Comparison of ENCODE assay signal across 9 cellular contexts in genomic region chr10:119078422-119079179, GRCh38. TPM values are rescaled to one million over a fixed set of nuclear protein-coding genes. Genes with fewer than 3 reads are reported as not detected.
DNase-seq lines count a peak whose midpoint lies in the region; ATAC-seq and TF ChIP-seq lines count a peak whose summit lies in the region.
"Had no signal": no experiment of that assay in that cellular context is flagged by ENCODE, and none has a peak within 500 bp of the region (broad histone marks: within the 10 kb centered on the region; RNA-seq: fewer than 3 reads in every experiment).

No MANE protein-coding gene starts in this region.

- ATAC-seq in HG03097 (IDR thresholded peaks at IDR 0.05; ENCODE audit: low FRiP score, unreplicated experiment): no peak

- peak overlapping the region; percentile 100 for H3K4me3 Mint-ChIP-seq in T-helper 1 cell treated with Interleukin-12 subunit alpha and Interleukin-12 subunit beta and Interleukin-4 antibody, amounts not matched to agents 30 μg/mL and 1 μg/mL, for 36 hours
- H3K4me3 Mint-ChIP-seq in activated CD4-positive, alpha-beta memory T cell treated with anti-CD3 and anti-CD28 coated beads for 36 hours: peak overlapping the region; percentile 92

- no peak for DNase-seq in T-helper 1 cell
- DNase-seq in activated CD4-positive, alpha-beta memory T cell treated with anti-CD3 and anti-CD28 coated beads for 36 hours: no peak
- DNase-seq in stomach: no peak
- no peak for DNase-seq in activated CD4-positive, CD25-positive, alpha-beta regulatory T cell treated with anti-CD3 and anti-CD28 coated beads, Interleukin-2, amount 50 U/mL, for 72 hours
- DNase-seq in hepatic stellate cell (ENCODE audit: low spot score): no peak
- DNase-seq: KG1 had no signal

- no peak for TF ChIP-seq EP300 in stomach (IDR thresholded peaks at IDR 0.05)

- peak overlapping the region in 3 of 5 donors; percentile 98 to 100 (median 98) for H3K27ac ChIP-seq in stomach

- H3K36me3 ChIP-seq in stomach: peaks cover 0 to 8% (median under 1%) of the 10 kb centered on the region in 4 donors

- no peaks in the 10 kb centered on the region for H3K27me3 ChIP-seq in stomach

- POLR2A ChIA-PET in activated CD4-positive, alpha-beta memory T cell treated with anti-CD3 and anti-CD28 coated beads for 36 hours (lab: Charles Lee): interaction anchor here (1.6 to 2.2 kb wide), 2 partner anchors 26 to 60 kb away, joined by 3 to 12 read pairs; partner anchors contain the start of gene DENND10

- peak overlapping the region; percentile 96 for H3K27ac Mint-ChIP-seq in T-helper 1 cell treated with Interleukin-12 subunit alpha and Interleukin-12 subunit beta and Interleukin-4 antibody, amounts not matched to agents 30 μg/mL and 1 μg/mL, for 36 hours
- H3K27ac Mint-ChIP-seq in activated CD4-positive, alpha-beta memory T cell treated with anti-CD3 and anti-CD28 coated beads for 36 hours: peak overlapping the region; percentile 96

- CTCF ChIA-PET in activated CD4-positive, alpha-beta memory T cell treated with anti-CD3 and anti-CD28 coated beads for 36 hours (lab: Charles Lee): interaction anchor here (1.0 to 1.3 kb wide), 2 partner anchors 53 to 128 kb away, joined by 3 read pairs; partner anchors contain the start of gene GRK5

- intact Hi-C loops in activated CD4-positive, alpha-beta memory T cell treated with anti-CD3 and anti-CD28 coated beads for 36 hours (cut with micrococcal nuclease): loop anchor here (1.0 to 10.0 kb wide), 2 partner anchors 47 to 516 kb away; partner anchors contain the start of gene TIAL1
- intact Hi-C loops in stomach (cut with DNase I; ENCODE audit: low total_unique reads): no loop called here

- peaks cover 24 to 63% (median 46%) of the 10 kb centered on the region in 4 donors for H3K4me1 ChIP-seq in stomach

- peaks cover 28% of the 10 kb centered on the region for H3K36me3 Mint-ChIP-seq in T-helper 1 cell treated with Interleukin-12 subunit alpha and Interleukin-12 subunit beta and Interleukin-4 antibody, amounts not matched to agents 30 μg/mL and 1 μg/mL, for 36 hours (ENCODE audit: low read depth)
- H3K36me3 Mint-ChIP-seq in activated CD4-positive, alpha-beta memory T cell treated with anti-CD3 and anti-CD28 coated beads for 36 hours: peaks cover 40% of the 10 kb centered on the region

- no peaks in the 10 kb centered on the region for H3K27me3 Mint-ChIP-seq in T-helper 1 cell treated with Interleukin-12 subunit alpha and Interleukin-12 subunit beta and Interleukin-4 antibody, amounts not matched to agents 30 μg/mL and 1 μg/mL, for 36 hours (ENCODE audit: low read depth)
- no peaks in the 10 kb centered on the region for H3K27me3 Mint-ChIP-seq in activated CD4-positive, alpha-beta memory T cell treated with anti-CD3 and anti-CD28 coated beads for 36 hours

- peak overlapping the region; percentile 91 for H3K4me3 ChIP-seq in iPS-11a (ENCODE audit: low read depth, low read length)
- H3K4me3 ChIP-seq in stomach: peak overlapping the region; percentile 80 to 96 (median 88)

- TF ChIP-seq POLR2A in stomach (IDR thresholded peaks at IDR 0.05): no peak

- peaks cover 37% of the 10 kb centered on the region for H3K4me1 Mint-ChIP-seq in T-helper 1 cell treated with Interleukin-12 subunit alpha and Interleukin-12 subunit beta and Interleukin-4 antibody, amounts not matched to agents 30 μg/mL and 1 μg/mL, for 36 hours (ENCODE audit: low read depth)
- H3K4me1 Mint-ChIP-seq in activated CD4-positive, alpha-beta memory T cell treated with anti-CD3 and anti-CD28 coated beads for 36 hours (ENCODE audit: low read depth): peaks cover 31% of the 10 kb centered on the region

- 16 to 21% (median 18%) methylated on average over 10 of the region's 10 CpGs for WGBS in stomach, 5 donors

- H3K9me3 Mint-ChIP-seq in T-helper 1 cell treated with Interleukin-12 subunit alpha and Interleukin-12 subunit beta and Interleukin-4 antibody, amounts not matched to agents 30 μg/mL and 1 μg/mL, for 36 hours: no peaks in the 10 kb centered on the region
- H3K9me3 Mint-ChIP-seq in activated CD4-positive, alpha-beta memory T cell treated with anti-CD3 and anti-CD28 coated beads for 36 hours: no peaks in the 10 kb centered on the region

- no peak for TF ChIP-seq CTCF in stomach (IDR thresholded peaks at IDR 0.05)

- H3K9me3 ChIP-seq in stomach: no peaks in the 10 kb centered on the region

RNA-seq across cellular contexts. Expression of gene EIF3A, which starts 2.0 kb away (rescaled TPM):
- 100 to 1,000 TPM; 143 to 148 TPM for total RNA-seq in activated CD4-positive, alpha-beta memory T cell treated with anti-CD3 and anti-CD28 coated beads for 36 hours
- 100 to 1,000 TPM in 3 of 5 donors, 10 to 100 TPM in 2; 48.4 to 156 (median 125) TPM for total RNA-seq in stomach
- polyA plus RNA-seq in stomach: 10 to 100 TPM; 37.3 to 91.6 (median 46.2) TPM

RNA-seq across cellular contexts. Expression of gene DENND10, which starts 25.3 kb away (rescaled TPM):
- 10 to 100 TPM; 29.8 to 31.4 TPM for total RNA-seq in activated CD4-positive, alpha-beta memory T cell treated with anti-CD3 and anti-CD28 coated beads for 36 hours
- 10 to 100 TPM in 4 of 5 donors, 1 to 10 TPM in 1; 8.9 to 82.3 (median 36.0) TPM for total RNA-seq in stomach
- 10 to 100 TPM; 13.3 to 35.0 (median 20.2) TPM for polyA plus RNA-seq in stomach

RNA-seq across cellular contexts. Expression of gene NANOS1, which starts 49.1 kb away (rescaled TPM):
- under 1 TPM; 0.15 to 0.31 TPM for total RNA-seq in activated CD4-positive, alpha-beta memory T cell treated with anti-CD3 and anti-CD28 coated beads for 36 hours
- 10 to 100 TPM in 1 of 5 donors, 1 to 10 TPM in 3, under 1 TPM in 1; under 0.01 to 16.1 (median 5.1) TPM for total RNA-seq in stomach
- polyA plus RNA-seq in stomach: 1 to 10 TPM; 1.5 to 5.8 (median 2.2) TPM
